8 cellular contexts compared by ENCODE assay signal in genomic region chr5:172983542-172984243, GRCh38. TPM values are rescaled to one million over a fixed set of nuclear protein-coding genes. Genes with fewer than 3 reads are reported as not detected.
DNase-seq lines count a peak whose midpoint lies in the region; TF ChIP-seq lines count a peak whose summit lies in the region.

Gene ATP6V0E1 (plus strand): TSS chr5:172983771. CDS start chr5:172983861, 90 bp downstream.

- CTCF ChIA-PET in SK-N-SH (lab: Yijun Ruan, JAX) = interaction anchor here (0.5 to 1.9 kb wide), 15 partner anchors 12 to 348 kb away, joined by 3 to 8 read pairs (median 4); partner anchors contain the start of gene BNIP1

- peaks cover 27% of the 10 kb centered on the region for H3K4me1 Mint-ChIP-seq in HFFc6 (ENCODE audit: low read depth)

- peaks cover 12% of the 10 kb centered on the region for H3F3A ChIP-seq in SK-N-SH (replicated peaks; ENCODE audit: insufficient read depth)

- H3K4me1 ChIP-seq in SK-N-SH (ENCODE audit: control insufficient read depth in 1 of 2, insufficient read depth in 2 of 2, low read depth in 1 of 2, low read length in 1 of 2) = 0 out of 4 replicates have a peak, but pooled peaks cover 0 to 5% of the 10 kb centered on the region in 2 experiments

- TF ChIP-seq RAD21 in SK-N-SH (IDR thresholded peaks at IDR 0.05; ENCODE audit: low read length) = no peak

- H3K9me3 Mint-ChIP-seq in HFFc6 = 0 out of 2 replicates have a peak, but pooled peaks cover 3% of the 10 kb centered on the region

- TF ChIP-seq EP300 in SK-N-SH (IDR thresholded peaks at IDR 0.05; ENCODE audit: borderline replicate concordance in 1 of 2, low read depth in 1 of 2, low read length in 1 of 2) = no peak

- H3K4me2 ChIP-seq in SK-N-SH = peak within 1 kb of the TSS; percentile 88

- peaks cover 60% of the 10 kb centered on the region for H3K79me2 ChIP-seq in SK-N-SH (ENCODE audit: insufficient read depth)

- H3K4me3 ChIP-seq in GM06990 (replicated peaks; ENCODE audit: low read depth, low read length) (peak within 1 kb of the TSS; percentile 100), NB4 (ENCODE audit: low read depth, low read length) (peak within 1 kb of the TSS; percentile 97), SK-N-SH (ENCODE audit: low read depth in 2 of 2, low read length in 1 of 2) (peak within 1 kb of the TSS; percentile 76 to 92)

- TF ChIP-seq CTCF in GM06990 (IDR thresholded peaks at IDR 0.05; ENCODE audit: insufficient read depth, low read length, poor library complexity, severe bottlenecking) (no peak), HFFc6 (IDR thresholded peaks at IDR 0.05) (no peak), NB4 (IDR thresholded peaks at IDR 0.05; ENCODE audit: low read depth, low read length) (no peak), SK-N-SH (IDR thresholded peaks at IDR 0.05) (no peak)

- WGBS in SK-N-SH (ENCODE audit: low lambda C conversion rate) = 1% methylated on average over 13 of the region's 49 CpGs

- peak within 1 kb of the TSS; percentile 66 to 88 for H3K27ac ChIP-seq in SK-N-SH (ENCODE audit: low read depth in 2 of 2, low read length in 1 of 2)

- POLR2A ChIA-PET in SK-N-SH (lab: Yijun Ruan, JAX) = interaction anchor here (0.6 to 1.4 kb wide), 7 partner anchors 11 to 348 kb away, joined by 3 to 4 read pairs (median 3); partner anchors contain the start of gene RPL26L1

- H3K4me3 Mint-ChIP-seq in HFFc6 = peak within 1 kb of the TSS; percentile 99

- peaks cover 9% of the 10 kb centered on the region for H3K36me3 ChIP-seq in GM06990 (ENCODE audit: control insufficient read depth, insufficient read depth, low read length)
- H3K36me3 ChIP-seq in SK-N-SH (replicated peaks in 1 of 2; ENCODE audit: control insufficient read depth in 1 of 2, insufficient read depth in 2 of 2, low read length in 1 of 2) = peaks cover 2 to 31% of the 10 kb centered on the region in 2 experiments

- H2AFZ ChIP-seq in SK-N-SH (ENCODE audit: low read depth) = peak within 1 kb of the TSS; percentile 88

- no peaks in the 10 kb centered on the region for H3K9me3 ChIP-seq in SK-N-SH

- no peaks in the 10 kb centered on the region for H3K9me2 ChIP-seq in SK-N-SH

- peak within 1 kb of the TSS; percentile 93 for H3K9ac ChIP-seq in SK-N-SH

- H4K20me1 ChIP-seq in SK-N-SH (ENCODE audit: insufficient read depth) = peaks cover 15% of the 10 kb centered on the region

- peak; percentile 91 for TF ChIP-seq POLR2A in NB4 (IDR thresholded peaks at IDR 0.05; ENCODE audit: extremely low read depth, insufficient read length)

- peaks cover 2% of the 10 kb centered on the region for H3K27me3 Mint-ChIP-seq in HFFc6 (ENCODE audit: insufficient read depth)

- H3K27me3 ChIP-seq in GM06990 (replicated peaks; ENCODE audit: control insufficient read depth, insufficient read depth, low read length) = no peaks in the 10 kb centered on the region
- no peaks in the 10 kb centered on the region for H3K27me3 ChIP-seq in SK-N-SH (ENCODE audit: insufficient read depth)

- peak within 1 kb of the TSS; percentile 98 for H3K27ac Mint-ChIP-seq in HFFc6

- peak; percentile 94 for DNase-seq in GM06990 (ENCODE audit: extremely low read depth, insufficient read length)
- DNase-seq in HFFc6 = peak; percentile 90
- peak; percentile 94 for DNase-seq in NB4 (ENCODE audit: low read depth)
- DNase-seq in SK-N-SH = peak; percentile 98
- peak; percentile 96 for DNase-seq in activated naive CD4-positive, alpha-beta T cell treated with anti-CD3 and anti-CD28 coated beads, Interleukin-2, amount 50 U/mL, for 16 hours
- peak; percentile 95 for DNase-seq in germinal center (ENCODE audit: low spot score)
- peak; percentile 66 to 98 (median 94) for DNase-seq in nucleus accumbens (lab: John Stamatoyannopoulos, UW)
- DNase-seq in superior temporal gyrus (ENCODE audit: extremely low spot score) = peak; percentile 94

- H3K36me3 Mint-ChIP-seq in HFFc6 (ENCODE audit: low read depth) = peaks cover 31% of the 10 kb centered on the region

TF ChIP-seq in SK-N-SH, 30 proteins besides CTCF, POLR2A, EP300 and RAD21 (continues in another document):
- TF ChIP-seq TAF1 (IDR thresholded peaks at IDR 0.05; ENCODE audit: borderline replicate concordance, low read depth, low read length) = peak; percentile 47; the same call in 1 of the 2 replicates
- no peak for TF ChIP-seq NRF1 (IDR thresholded peaks at IDR 0.05; ENCODE audit: low read depth, low read length)
- TF ChIP-seq ELF1 (IDR thresholded peaks at IDR 0.05) = peak; percentile 86
- no peak for TF ChIP-seq GABPA (IDR thresholded peaks at IDR 0.05; ENCODE audit: low read depth)
- 0 out of 2 replicates have a peak, but pooled peaks have one; percentile 51 for TF ChIP-seq SIN3A (IDR thresholded peaks at IDR 0.05; ENCODE audit: borderline replicate concordance, low read depth, low read length)
- TF ChIP-seq YY1 (IDR thresholded peaks at IDR 0.05; ENCODE audit: low read depth) = 0 out of 2 replicates have a peak, but pooled peaks have one; percentile 23
- TF ChIP-seq, protein P1, sequence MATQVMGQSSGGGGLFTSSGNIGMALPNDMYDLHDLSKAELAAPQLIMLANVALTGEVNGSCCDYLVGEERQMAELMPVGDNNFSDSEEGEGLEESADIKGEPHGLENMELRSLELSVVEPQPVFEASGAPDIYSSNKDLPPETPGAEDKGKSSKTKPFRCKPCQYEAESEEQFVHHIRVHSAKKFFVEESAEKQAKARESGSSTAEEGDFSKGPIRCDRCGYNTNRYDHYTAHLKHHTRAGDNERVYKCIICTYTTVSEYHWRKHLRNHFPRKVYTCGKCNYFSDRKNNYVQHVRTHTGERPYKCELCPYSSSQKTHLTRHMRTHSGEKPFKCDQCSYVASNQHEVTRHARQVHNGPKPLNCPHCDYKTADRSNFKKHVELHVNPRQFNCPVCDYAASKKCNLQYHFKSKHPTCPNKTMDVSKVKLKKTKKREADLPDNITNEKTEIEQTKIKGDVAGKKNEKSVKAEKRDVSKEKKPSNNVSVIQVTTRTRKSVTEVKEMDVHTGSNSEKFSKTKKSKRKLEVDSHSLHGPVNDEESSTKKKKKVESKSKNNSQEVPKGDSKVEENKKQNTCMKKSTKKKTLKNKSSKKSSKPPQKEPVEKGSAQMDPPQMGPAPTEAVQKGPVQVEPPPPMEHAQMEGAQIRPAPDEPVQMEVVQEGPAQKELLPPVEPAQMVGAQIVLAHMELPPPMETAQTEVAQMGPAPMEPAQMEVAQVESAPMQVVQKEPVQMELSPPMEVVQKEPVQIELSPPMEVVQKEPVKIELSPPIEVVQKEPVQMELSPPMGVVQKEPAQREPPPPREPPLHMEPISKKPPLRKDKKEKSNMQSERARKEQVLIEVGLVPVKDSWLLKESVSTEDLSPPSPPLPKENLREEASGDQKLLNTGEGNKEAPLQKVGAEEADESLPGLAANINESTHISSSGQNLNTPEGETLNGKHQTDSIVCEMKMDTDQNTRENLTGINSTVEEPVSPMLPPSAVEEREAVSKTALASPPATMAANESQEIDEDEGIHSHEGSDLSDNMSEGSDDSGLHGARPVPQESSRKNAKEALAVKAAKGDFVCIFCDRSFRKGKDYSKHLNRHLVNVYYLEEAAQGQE (IDR thresholded peaks at IDR 0.05; ENCODE audit: low read depth, low read length) = no peak
- no peak for TF ChIP-seq FOSL2 (IDR thresholded peaks at IDR 0.05; ENCODE audit: borderline replicate concordance, low read depth)
- no peak for TF ChIP-seq GATA2 (CRISPR knock-in tag; IDR thresholded peaks at IDR 0.05)
- no peak for TF ChIP-seq FOXM1 (IDR thresholded peaks at IDR 0.05; ENCODE audit: low read depth)
- TF ChIP-seq TCF12 (IDR thresholded peaks at IDR 0.05) = no peak
- no peak for TF ChIP-seq NFIC (IDR thresholded peaks at IDR 0.05; ENCODE audit: borderline replicate concordance)
- TF ChIP-seq JUND (IDR thresholded peaks at IDR 0.05) = no peak
- TF ChIP-seq RCOR1 (IDR thresholded peaks at IDR 0.05; ENCODE audit: low read length) = no peak
- TF ChIP-seq EZH2phosphoT487 (IDR thresholded peaks at IDR 0.05; ENCODE audit: borderline replicate concordance, low read depth) = no peak
- TF ChIP-seq, protein P2, sequence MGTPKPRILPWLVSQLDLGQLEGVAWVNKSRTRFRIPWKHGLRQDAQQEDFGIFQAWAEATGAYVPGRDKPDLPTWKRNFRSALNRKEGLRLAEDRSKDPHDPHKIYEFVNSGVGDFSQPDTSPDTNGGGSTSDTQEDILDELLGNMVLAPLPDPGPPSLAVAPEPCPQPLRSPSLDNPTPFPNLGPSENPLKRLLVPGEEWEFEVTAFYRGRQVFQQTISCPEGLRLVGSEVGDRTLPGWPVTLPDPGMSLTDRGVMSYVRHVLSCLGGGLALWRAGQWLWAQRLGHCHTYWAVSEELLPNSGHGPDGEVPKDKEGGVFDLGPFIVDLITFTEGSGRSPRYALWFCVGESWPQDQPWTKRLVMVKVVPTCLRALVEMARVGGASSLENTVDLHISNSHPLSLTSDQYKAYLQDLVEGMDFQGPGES (IDR thresholded peaks at IDR 0.05; ENCODE audit: low read depth, low read length) = no peak
- TF ChIP-seq, protein P3, sequence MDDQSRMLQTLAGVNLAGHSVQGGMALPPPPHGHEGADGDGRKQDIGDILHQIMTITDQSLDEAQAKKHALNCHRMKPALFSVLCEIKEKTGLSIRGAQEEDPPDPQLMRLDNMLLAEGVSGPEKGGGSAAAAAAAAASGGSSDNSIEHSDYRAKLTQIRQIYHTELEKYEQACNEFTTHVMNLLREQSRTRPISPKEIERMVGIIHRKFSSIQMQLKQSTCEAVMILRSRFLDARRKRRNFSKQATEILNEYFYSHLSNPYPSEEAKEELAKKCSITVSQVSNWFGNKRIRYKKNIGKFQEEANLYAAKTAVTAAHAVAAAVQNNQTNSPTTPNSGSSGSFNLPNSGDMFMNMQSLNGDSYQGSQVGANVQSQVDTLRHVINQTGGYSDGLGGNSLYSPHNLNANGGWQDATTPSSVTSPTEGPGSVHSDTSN (IDR thresholded peaks at IDR 0.05) = peak; percentile 42; the same call in 1 of the 2 replicates
- TF ChIP-seq, protein P4, sequence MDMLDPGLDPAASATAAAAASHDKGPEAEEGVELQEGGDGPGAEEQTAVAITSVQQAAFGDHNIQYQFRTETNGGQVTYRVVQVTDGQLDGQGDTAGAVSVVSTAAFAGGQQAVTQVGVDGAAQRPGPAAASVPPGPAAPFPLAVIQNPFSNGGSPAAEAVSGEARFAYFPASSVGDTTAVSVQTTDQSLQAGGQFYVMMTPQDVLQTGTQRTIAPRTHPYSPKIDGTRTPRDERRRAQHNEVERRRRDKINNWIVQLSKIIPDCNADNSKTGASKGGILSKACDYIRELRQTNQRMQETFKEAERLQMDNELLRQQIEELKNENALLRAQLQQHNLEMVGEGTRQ (IDR thresholded peaks at IDR 0.05; ENCODE audit: borderline replicate concordance, low read depth, low read length) = peak; percentile 94
- no peak for TF ChIP-seq MEF2A (IDR thresholded peaks at IDR 0.05; ENCODE audit: borderline replicate concordance, low read depth)

RNA-seq across cellular contexts. Expression of gene ATP6V0E1, which starts in this region (rescaled TPM):
- 100 to 1,000 TPM; 462 to 606 (median 488) TPM for total RNA-seq in HFFc6 (2021; fragmentation: NEBNext Ultra II Directional; extraction: Animal tissue kit (Norgen Biotek cat#: 25700))
- polyA plus RNA-seq in SK-N-SH (2012; rRNA removed) = 215 and 243 TPM in 2 replicates
- 278 and 338 TPM in 2 replicates for polyA plus RNA-seq in SK-N-SH (2012; cell fraction: cytosol; rRNA removed)
- 73.7 and 85.6 TPM in 2 replicates for polyA plus RNA-seq in SK-N-SH (2012; cell fraction: nucleus; rRNA removed)

Comparison
In these comparisons a context has a peak if more than half of its experiments do, and no peak if none do; other contexts are left out.
1. Peak in every context shown above with its lines: DNase-seq, H3K4me3 ChIP-seq and H3K27ac ChIP-seq.